17 cellular contexts compared by ENCODE assay signal in genomic region chr7:43643842-43644241, GRCh38.
A peak's percentile ranks its signal among the peaks of the same experiment; 100 is the strongest.
DNase-seq lines count a peak whose midpoint lies in the region; ATAC-seq and TF ChIP-seq lines count a peak whose summit lies in the region.
"Had no signal": no experiment of that assay in that cellular context is flagged by ENCODE, and none has a peak within 500 bp of the region (broad histone marks: within the 10 kb centered on the region; RNA-seq: fewer than 3 reads in every experiment).

No MANE protein-coding gene starts in this region.

- no peak for TF ChIP-seq CTCF in glutamatergic neuron (IDR thresholded peaks at IDR 0.05; ENCODE audit: partially characterized antibody, unreplicated experiment)

- ATAC-seq in T-cell (replicated peaks in 1 of 4) (no peak), GM18909 (IDR thresholded peaks at IDR 0.05; ENCODE audit: poor library complexity, unreplicated experiment) (no peak), GM18498 (IDR thresholded peaks at IDR 0.05; ENCODE audit: unreplicated experiment) (no peak)
- no peak for ATAC-seq in stimulated activated naive CD8-positive, alpha-beta T cell treated with anti-CD3 and anti-CD28 coated beads, Interleukin-15, amount 100 ng/mL, for 72 hours
- ATAC-seq: heart right ventricle had no signal

- peak overlapping the region; percentile 68 for H3K27ac Mint-ChIP-seq in activated naive CD4-positive, alpha-beta T cell treated with anti-CD3 and anti-CD28 coated beads, Interleukin-2, amount 10 ng/mL, durations not matched to agents 7 days and 5 days
- H3K27ac Mint-ChIP-seq in T-cell (peak overlapping the region; percentile 87 to 99), glutamatergic neuron (ENCODE audit: unreplicated experiment) (peak overlapping the region; percentile 64)
- H3K27ac Mint-ChIP-seq in stimulated activated naive CD8-positive, alpha-beta T cell treated with anti-CD3 and anti-CD28 coated beads, Interleukin-15, amount 100 ng/mL, for 72 hours, result peak overlapping the region; percentile 71 to 79

- no peak for DNase-seq in activated naive CD4-positive, alpha-beta T cell treated with anti-CD3 and anti-CD28 coated beads, Interleukin-2, amount 10 ng/mL, durations not matched to agents 7 days and 5 days
- DNase-seq in activated naive CD4-positive, alpha-beta T cell treated with Interleukin-2 at 50 U/mL for 16 hours, result no peak
- DNase-seq in T-cell (no peak), glutamatergic neuron (no peak), OCI-M1 (lab: John Stamatoyannopoulos, UW) (no peak)
- DNase-seq in stimulated activated naive CD8-positive, alpha-beta T cell treated with anti-CD3 and anti-CD28 coated beads, Interleukin-15, amount 100 ng/mL, for 72 hours, result no peak
- DNase-seq: activated CD4-positive, alpha-beta T cell treated with anti-CD3 and anti-CD28 coated beads for 48 hours; GF-D8; heart right ventricle; islet precursor cell; NCI-H1417; nucleus accumbens; sigmoid colon; stimulated activated CD4-positive, alpha-beta T cell treated with anti-CD3 and anti-CD28 coated beads, Interleukin-2, amount 100 ng/mL, for 24 hours; T-helper 9 cell had no signal

- H3K27me3 Mint-ChIP-seq in activated naive CD4-positive, alpha-beta T cell treated with anti-CD3 and anti-CD28 coated beads, Interleukin-2, amount 10 ng/mL, durations not matched to agents 7 days and 5 days, result no peaks in the 10 kb centered on the region
- no peaks in the 10 kb centered on the region for H3K27me3 Mint-ChIP-seq in T-cell
- peaks cover 6% of the 10 kb centered on the region for H3K27me3 Mint-ChIP-seq in glutamatergic neuron (ENCODE audit: unreplicated experiment)
- no peaks in the 10 kb centered on the region for H3K27me3 Mint-ChIP-seq in stimulated activated naive CD8-positive, alpha-beta T cell treated with anti-CD3 and anti-CD28 coated beads, Interleukin-15, amount 100 ng/mL, for 72 hours

- peaks cover 90% of the 10 kb centered on the region for H3K4me1 Mint-ChIP-seq in activated naive CD4-positive, alpha-beta T cell treated with anti-CD3 and anti-CD28 coated beads, Interleukin-2, amount 10 ng/mL, durations not matched to agents 7 days and 5 days
- H3K4me1 Mint-ChIP-seq in T-cell, result peaks cover 95 to 99% (median 99%) of the 10 kb centered on the region in 3 donors
- peaks cover 57% of the 10 kb centered on the region for H3K4me1 Mint-ChIP-seq in glutamatergic neuron (ENCODE audit: low read depth, unreplicated experiment)
- peaks cover 100% of the 10 kb centered on the region for H3K4me1 Mint-ChIP-seq in stimulated activated naive CD8-positive, alpha-beta T cell treated with anti-CD3 and anti-CD28 coated beads, Interleukin-15, amount 100 ng/mL, for 72 hours

- H3K9me3 Mint-ChIP-seq in activated naive CD4-positive, alpha-beta T cell treated with anti-CD3 and anti-CD28 coated beads, Interleukin-2, amount 10 ng/mL, durations not matched to agents 7 days and 5 days, result no peaks in the 10 kb centered on the region
- H3K9me3 Mint-ChIP-seq in T-cell (no peaks in the 10 kb centered on the region), glutamatergic neuron (ENCODE audit: unreplicated experiment) (peaks cover 20% of the 10 kb centered on the region)
- H3K9me3 Mint-ChIP-seq in stimulated activated naive CD8-positive, alpha-beta T cell treated with anti-CD3 and anti-CD28 coated beads, Interleukin-15, amount 100 ng/mL, for 72 hours, result no peaks in the 10 kb centered on the region

- POLR2A ChIA-PET in T-cell (lab: Charles Lee), result interaction anchor here (0.5 to 2.6 kb wide), 4 partner anchors 10 to 61 kb away, joined by 4 to 22 read pairs (median 6); partner anchors contain the start of gene STK17A (in 1 of the 2)

- H3K36me3 Mint-ChIP-seq in activated naive CD4-positive, alpha-beta T cell treated with anti-CD3 and anti-CD28 coated beads, Interleukin-2, amount 10 ng/mL, durations not matched to agents 7 days and 5 days, result peaks cover 77% of the 10 kb centered on the region
- peaks cover 64% of the 10 kb centered on the region for H3K36me3 Mint-ChIP-seq in T-cell
- H3K36me3 Mint-ChIP-seq in glutamatergic neuron (ENCODE audit: unreplicated experiment), result peaks cover 4% of the 10 kb centered on the region

- H3K4me3 Mint-ChIP-seq in activated naive CD4-positive, alpha-beta T cell treated with anti-CD3 and anti-CD28 coated beads, Interleukin-2, amount 10 ng/mL, durations not matched to agents 7 days and 5 days, result no peak overlapping the region
- H3K4me3 Mint-ChIP-seq in T-cell, result peak overlapping the region; percentile 14 to 78 (median 49)
- H3K4me3 Mint-ChIP-seq in glutamatergic neuron (ENCODE audit: unreplicated experiment), result no peak overlapping the region
- H3K4me3 Mint-ChIP-seq in stimulated activated naive CD8-positive, alpha-beta T cell treated with anti-CD3 and anti-CD28 coated beads, Interleukin-15, amount 100 ng/mL, for 72 hours, result peak overlapping the region; percentile 26 to 63

- CTCF ChIA-PET in activated naive CD4-positive, alpha-beta T cell treated with anti-CD3 and anti-CD28 coated beads, Interleukin-2, amount 10 ng/mL, durations not matched to agents 7 days and 5 days (lab: Charles Lee), result interaction anchor here (1.2 kb wide), 1 partner anchor 59 kb away, joined by 3 read pairs; no protein-coding TSS in a partner anchor
- CTCF ChIA-PET in T-cell (lab: Charles Lee), result interaction anchor here in 1 of 2 donors (2.6 kb wide), 1 partner anchor 61 kb away, joined by 15 read pairs; the partner anchor contains the start of gene STK17A

Comparison
In these comparisons a context has a peak if more than half of its experiments do, and no peak if none do; other contexts are left out.
1. H3K4me3 Mint-ChIP-seq: peak in T-cell (3 of 3) and stimulated activated naive CD8-positive, alpha-beta T cell treated with anti-CD3 and anti-CD28 coated beads, Interleukin-15, amount 100 ng/mL, for 72 hours (2 of 2); none in activated naive CD4-positive, alpha-beta T cell treated with anti-CD3 and anti-CD28 coated beads, Interleukin-2, amount 10 ng/mL, durations not matched to agents 7 days and 5 days (single experiment) and glutamatergic neuron (single experiment).
2. Peak in every context shown above with its lines, with median percentiles within 50 percentile points of each other: H3K27ac Mint-ChIP-seq.